ENCODE assay signal across 21 cellular contexts in the genomic region with DNA sequence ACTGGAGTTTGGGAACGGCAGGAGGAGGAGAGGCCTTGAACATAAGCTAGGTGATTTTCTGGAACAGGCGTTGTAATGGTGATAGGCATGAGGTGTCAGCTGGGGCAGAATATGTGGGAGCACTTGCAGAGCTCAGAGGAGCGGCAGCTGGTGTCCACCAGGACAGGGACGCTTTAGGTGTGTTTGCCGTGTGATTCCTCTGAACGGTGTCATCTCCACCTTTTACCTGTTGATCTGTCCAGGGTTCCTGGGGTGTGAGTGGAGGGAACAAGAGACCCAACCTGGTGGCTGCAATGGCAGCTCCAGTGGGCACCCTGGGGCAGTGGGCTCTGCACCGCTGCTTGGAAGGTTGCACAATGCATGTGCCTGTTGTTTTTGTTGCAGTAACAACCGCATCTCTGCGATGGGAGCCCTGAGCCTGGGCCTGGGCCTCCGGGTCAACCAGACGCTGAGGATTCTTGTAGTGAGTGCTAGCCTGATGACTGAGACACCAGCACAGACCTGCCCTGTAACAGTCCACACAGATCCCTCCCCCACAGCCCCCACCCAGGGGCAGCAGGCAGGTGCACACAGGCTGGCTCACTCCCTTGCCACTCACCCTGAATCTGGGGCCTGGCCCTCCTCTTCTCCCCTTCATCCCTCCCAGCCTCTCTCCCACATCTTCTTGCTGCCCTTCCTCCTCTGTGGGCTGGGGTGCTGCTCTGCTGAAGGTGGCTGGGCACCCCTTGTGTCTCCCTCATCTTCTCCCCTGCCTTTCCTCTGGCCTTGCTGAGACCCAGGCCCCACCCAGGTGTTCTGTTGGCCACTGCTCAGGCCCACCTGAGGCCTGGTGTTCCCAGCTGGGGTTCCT. TPM values are rescaled to one million over a fixed set of nuclear protein-coding genes. Genes with fewer than 3 reads are reported as not detected.
DNase-seq lines count a peak whose midpoint lies in the region; ATAC-seq, FAIRE-seq and TF ChIP-seq lines count a peak whose summit lies in the region.
"Had no signal": no experiment of that assay in that cellular context is flagged by ENCODE, and none has a peak within 500 bp of the region (broad histone marks: within the 10 kb centered on the region; RNA-seq: fewer than 3 reads in every experiment).

No MANE protein-coding gene starts in this region.

- H2BK120ac ChIP-seq in H1 (replicated peaks; ENCODE audit: low read depth, low read length) = no peak overlapping the region

- 95% methylated on average over 10 of the region's 11 CpGs; no CpG with 5 or more reads in 1 of the 2 experiments for WGBS in H1 (ENCODE audit: extremely low coverage in 1 of 2, insufficient coverage in 1 of 2, insufficient read length in 1 of 2, insufficient replicate concordance in 2 of 2, low coverage in 1 of 2, low lambda C conversion rate in 2 of 2, missing lambda C conversion rate in 1 of 2), 2 experiments

- H3K23me2 ChIP-seq in H1 (ENCODE audit: low read depth, low read length) = no peaks in the 10 kb centered on the region

- H3K36me3 Mint-ChIP-seq in GM23338 (ENCODE audit: low read depth) (no peaks in the 10 kb centered on the region; the same call in 2 of the 3 replicates), memory B cell (no peaks in the 10 kb centered on the region)
- H3K36me3 Mint-ChIP-seq: CD14-positive monocyte had no signal

- H3K9me3 ChIP-seq in BLaER1 treated with 17β-estradiol and CSF1 and Interleukin-3, amounts not matched to agents 10 nM and 100 nM (replicated peaks in 1 of 11) = no peaks in the 10 kb centered on the region
- H3K9me3 ChIP-seq in H1 (ENCODE audit: insufficient read depth in 2 of 2, low read depth in 1 of 2, low read length in 1 of 2) (no peaks in the 10 kb centered on the region), BE2C (no peaks in the 10 kb centered on the region)

- H3K79me2 ChIP-seq in GM23338 (replicated peaks; ENCODE audit: insufficient read depth) = no peaks in the 10 kb centered on the region
- H3K79me2 ChIP-seq in H1 (ENCODE audit: control insufficient read depth in 1 of 2, insufficient read depth in 2 of 2, low read length in 2 of 2) = no peaks in the 10 kb centered on the region

- peaks cover 32% of the 10 kb centered on the region for H3K4me1 Mint-ChIP-seq in GM23338
- peaks cover 14% of the 10 kb centered on the region for H3K4me1 Mint-ChIP-seq in memory B cell

- ATAC-seq in GM23338 = no peak
- no peak for ATAC-seq in memory B cell (ENCODE audit: low read depth)
- ATAC-seq in HG03520 (IDR thresholded peaks at IDR 0.05; ENCODE audit: unreplicated experiment) = no peak
- no peak for ATAC-seq in GM18502 (IDR thresholded peaks at IDR 0.05; ENCODE audit: poor library complexity, unreplicated experiment)

- H3K27ac Mint-ChIP-seq in GM23338 (no peak overlapping the region; the same call in 1 of the 2 replicates), memory B cell (no peak overlapping the region)

- TF ChIP-seq RAD21 in H1 (IDR thresholded peaks at IDR 0.05 in 1 of 2, conservative IDR thresholded peaks at IDR 0.05 in 1 of 2; ENCODE audit: low read depth in 2 of 2, low read length in 2 of 2) = no peak

- no peaks in the 10 kb centered on the region for H3F3A ChIP-seq in GM23338 (replicated peaks; ENCODE audit: low read depth)

- H2BK20ac ChIP-seq in H1 (ENCODE audit: low read length) = no peak overlapping the region; the same call in 1 of the 2 replicates

- POLR2A ChIA-PET in H1 (lab: Charles Lee; ENCODE audit: partially characterized antibody) = no interaction called here

- H3K9me3 Mint-ChIP-seq in GM23338 (no peaks in the 10 kb centered on the region), memory B cell (no peaks in the 10 kb centered on the region)
- H3K9me3 Mint-ChIP-seq: CD14-positive monocyte had no signal

- peak overlapping the region; percentile 82; the same call in 1 of the 2 replicates for H2AK5ac ChIP-seq in H1 (ENCODE audit: low read depth, low read length)

- no peak overlapping the region for H3K14ac ChIP-seq in H1 (ENCODE audit: insufficient read length)

- no peak for FAIRE-seq in H1 (lab: Jason Lieb, UNC)
- FAIRE-seq: G401.6 had no signal

- no peak for TF ChIP-seq EP300 in H1 (IDR thresholded peaks at IDR 0.05; ENCODE audit: borderline replicate concordance in 1 of 2, low read depth in 2 of 2, low read length in 2 of 2)

- H4K5ac ChIP-seq in H1 (ENCODE audit: insufficient read length, low read depth, low read length) = no peak overlapping the region

- H3K27me3 ChIP-seq in BLaER1 treated with 17β-estradiol and CSF1 and Interleukin-3, amounts not matched to agents 10 nM and 100 nM = no peaks in the 10 kb centered on the region
- no peaks in the 10 kb centered on the region for H3K27me3 ChIP-seq in GM23338 (ENCODE audit: insufficient read depth)
- H3K27me3 ChIP-seq in H1 (replicated peaks in 1 of 4; ENCODE audit: control insufficient read depth in 3 of 4, extremely low read depth in 1 of 4, insufficient read depth in 3 of 4, low read length in 3 of 4) = no peaks in the 10 kb centered on the region
- H3K27me3 ChIP-seq in BE2C = no peaks in the 10 kb centered on the region

- H3K9me2 ChIP-seq in GM23338 (ENCODE audit: insufficient read depth) = no peaks in the 10 kb centered on the region

- CTCF ChIA-PET in H1 (lab: Charles Lee; ENCODE audit: partially characterized antibody) = interaction anchor here (0.8 to 2.7 kb wide), 7 partner anchors 8 to 272 kb away, joined by 3 to 12 read pairs (median 3); a partner anchor contains a TSS

- H3K4me1 ChIP-seq in BLaER1 treated with 17β-estradiol and CSF1 and Interleukin-3, amounts not matched to agents 10 nM and 100 nM = peaks cover 23 to 61% (median 50%) of the 10 kb centered on the region in 10 experiments
- peaks cover 19% of the 10 kb centered on the region for H3K4me1 ChIP-seq in GM23338 (ENCODE audit: insufficient read depth)
- H3K4me1 ChIP-seq in H1 (replicated peaks in 1 of 4; ENCODE audit: control insufficient read depth in 3 of 4, insufficient read depth in 4 of 4, low read length in 3 of 4) = peaks cover 2 to 17% (median 12%) of the 10 kb centered on the region in 4 experiments; a peak in 5 of 7 replicates
- no peaks in the 10 kb centered on the region for H3K4me1 ChIP-seq in BE2C

- peak overlapping the region; percentile 71; the same call in 1 of the 2 replicates for H2BK12ac ChIP-seq in H1 (ENCODE audit: low read depth, low read length)

- H3K18ac ChIP-seq in H1 (ENCODE audit: extremely low read depth, low read length) = no peak overlapping the region; the same call in 1 of the 2 replicates

- no peak overlapping the region; the same call in 1 of the 2 replicates for H4K8ac ChIP-seq in H1 (ENCODE audit: extremely low read depth, insufficient read depth, low read length)

- H3K4me3 Mint-ChIP-seq in GM23338 (no peak overlapping the region), memory B cell (peak overlapping the region; percentile 37)

- H3K56ac ChIP-seq in H1 (replicated peaks; ENCODE audit: insufficient read length, low read depth, low read length) = no peak overlapping the region

- H2BK5ac ChIP-seq in H1 (ENCODE audit: low read depth, low read length) = no peak overlapping the region

- DNase-seq in GM23338 (ENCODE audit: low spot score) (no peak), H1 (ENCODE audit: low read depth in 1 of 2, low spot score in 2 of 2) (no peak), memory B cell (ENCODE audit: low spot score in 2 of 2) (no peak), BE2C (no peak), NCI-H226 (no peak)
- DNase-seq: DMS 273 treated with DMSO at 0.1 percent for 48 hours, GOT3, NCI-H1048, NCI-H1436, NCI-H1930, NCI-H345, NCI-H524 treated with DMSO at 0.1 percent for 48 hours, PC-9 had no signal

- 0 out of 22 replicates have a peak, but pooled peaks cover 0 to 2% (median 0%) of the 10 kb centered on the region in 11 experiments for H4K20me1 ChIP-seq in BLaER1 treated with 17β-estradiol and CSF1 and Interleukin-3, amounts not matched to agents 10 nM and 100 nM
- H4K20me1 ChIP-seq in GM23338 (replicated peaks; ENCODE audit: insufficient read depth) (no peaks in the 10 kb centered on the region), H1 (replicated peaks in 1 of 2; ENCODE audit: control insufficient read depth in 1 of 2, insufficient read depth in 2 of 2, low read length in 2 of 2) (no peaks in the 10 kb centered on the region)

- peak overlapping the region; percentile 70 to 88 (median 80) for H3K4me2 ChIP-seq in BLaER1 treated with 17β-estradiol and CSF1 and Interleukin-3, amounts not matched to agents 10 nM and 100 nM
- no peak overlapping the region for H3K4me2 ChIP-seq in GM23338
- no peak overlapping the region for H3K4me2 ChIP-seq in H1 (ENCODE audit: insufficient read depth in 1 of 2, low read depth in 2 of 2, low read length in 2 of 2)
- H3K4me2 ChIP-seq: PC-9 had no signal

- no peak for TF ChIP-seq POLR2A in H1 (IDR thresholded peaks at IDR 0.05; ENCODE audit: control extremely low read depth in 1 of 2, low read depth in 2 of 2, low read length in 2 of 2)

- peak overlapping the region in 1 of 10 experiments; percentile 30; a peak in 1 of 20 replicates for H3K4me3 ChIP-seq in BLaER1 treated with 17β-estradiol and CSF1 and Interleukin-3, amounts not matched to agents 10 nM and 100 nM
- H3K4me3 ChIP-seq in GM23338 = no peak overlapping the region
- H3K4me3 ChIP-seq in H1 (ENCODE audit: extremely low read depth in 1 of 4, insufficient read depth in 2 of 4, low read depth in 3 of 4, low read length in 4 of 4) = no peak overlapping the region
- H3K4me3 ChIP-seq in BE2C (ENCODE audit: low read depth, low read length) = no peak overlapping the region
- H3K4me3 ChIP-seq: PC-9 had no signal

- no peaks in the 10 kb centered on the region for H3K79me1 ChIP-seq in H1 (ENCODE audit: low read depth, low read length)

- peak overlapping the region in 1 of 11 experiments; percentile 26; a peak in 1 of 22 replicates for H3K9ac ChIP-seq in BLaER1 treated with 17β-estradiol and CSF1 and Interleukin-3, amounts not matched to agents 10 nM and 100 nM
- H3K9ac ChIP-seq in H1 (replicated peaks in 1 of 4; ENCODE audit: extremely low read depth in 1 of 4, low read depth in 3 of 4, low read length in 3 of 4) = no peak overlapping the region

- no peak for TF ChIP-seq CTCF in GM23338 (conservative IDR thresholded peaks at IDR 0.05; ENCODE audit: low read depth in 2 of 2)
- TF ChIP-seq CTCF in H1 (IDR thresholded peaks at IDR 0.05; ENCODE audit: control extremely low read depth in 1 of 3, insufficient read depth in 1 of 3, low read depth in 1 of 3, low read length in 3 of 3) = no peak
- no peak for TF ChIP-seq CTCF in BE2C (IDR thresholded peaks at IDR 0.05; ENCODE audit: low read depth, low read length)

- H4K91ac ChIP-seq in H1 (replicated peaks; ENCODE audit: insufficient read length, low read length) = peak overlapping the region; percentile 1

- no peak overlapping the region for H3K4ac ChIP-seq in H1 (replicated peaks; ENCODE audit: insufficient read length, low read depth, low read length)

- H3K23ac ChIP-seq in H1 (ENCODE audit: insufficient read length) = no peak overlapping the region

- H3K27me3 Mint-ChIP-seq in GM23338 (ENCODE audit: insufficient read depth, low read depth, poor library complexity) = peaks cover 24% of the 10 kb centered on the region
- peaks cover 27% of the 10 kb centered on the region for H3K27me3 Mint-ChIP-seq in memory B cell

- 0 out of 2 replicates have a peak overlapping the region, but pooled peaks have one; percentile 7 for H2AFZ ChIP-seq in GM23338
- H2AFZ ChIP-seq in H1 (ENCODE audit: low read length) = no peak overlapping the region
- H2AFZ ChIP-seq: PC-9 had no signal

- H2BK15ac ChIP-seq in H1 (ENCODE audit: low read length) = no peak overlapping the region

- H3K27ac ChIP-seq in BLaER1 treated with 17β-estradiol and CSF1 and Interleukin-3, amounts not matched to agents 10 nM and 100 nM = no peak overlapping the region
- H3K27ac ChIP-seq in GM23338 (ENCODE audit: low read depth) (no peak overlapping the region), H1 (ENCODE audit: low read depth, low read length) (no peak overlapping the region)
- H3K27ac ChIP-seq: PC-9, RWPE1 had no signal

- no peaks in the 10 kb centered on the region for H3K36me3 ChIP-seq in BLaER1 treated with 17β-estradiol and CSF1 and Interleukin-3, amounts not matched to agents 10 nM and 100 nM
- H3K36me3 ChIP-seq in GM23338 (ENCODE audit: insufficient read depth) (no peaks in the 10 kb centered on the region), H1 (ENCODE audit: control insufficient read depth in 2 of 4, insufficient read depth in 4 of 4, low read length in 3 of 4) (no peaks in the 10 kb centered on the region), BE2C (no peaks in the 10 kb centered on the region)

RNA-seq across cellular contexts. Expression of a gene that starts 9.2 kb away (rescaled TPM):
- total RNA-seq in GM23338 (2014; rRNA removed; shearing (Covaris generic)) = not detected in 2 replicates
- polyA plus RNA-seq in GM23338 (2016; fragmentation: Nextera tagmentation; extraction: Ambion mirVana) (not detected in 2 replicates), H1 (2011; rRNA removed) (0.03 TPM in 1 of 2 replicates, not detected in the other)
- total RNA-seq in H1 (2021; fragmentation: NEBNext Ultra II Directional; extraction: Animal tissue kit (Norgen Biotek cat#: 25700)) = not detected in 2 replicates
- polyA plus RNA-seq in H1 (2011; cell fraction: cytosol; rRNA removed) = 0.05 TPM
- 0.03 TPM for polyA plus RNA-seq in H1 (2011; cell fraction: nucleus; rRNA removed)
- polyA plus RNA-seq in H1 (2012, experiment 1 of 2) = not detected in 4 replicates
- not detected for polyA plus RNA-seq in H1 (2012, experiment 2 of 2)
- polyA plus RNA-seq in H1 (2013, experiment 1 of 2) = under 0.01 TPM
- not detected for polyA plus RNA-seq in H1 (2013, experiment 2 of 2)
- polyA minus RNA-seq in H1 (2011; rRNA and poly(A)+ RNA removed) = 0.10 TPM in 1 of 2 replicates, not detected in the other
- polyA minus RNA-seq in H1 (2011; cell fraction: cytosol; rRNA and poly(A)+ RNA removed) = not detected
- polyA minus RNA-seq in H1 (2011; cell fraction: nucleus; rRNA and poly(A)+ RNA removed) = not detected
- 0.23 TPM for polyA plus RNA-seq in BE2C (2012; ENCODE audit: insufficient read depth, insufficient read length, low read depth)
- total RNA-seq: A673, MCF 10A, PC-9 had no signal
- polyA plus RNA-seq: CD14-positive monocyte had no signal

RNA-seq across cellular contexts. Expression of a gene that starts 22.6 kb away (rescaled TPM):
- total RNA-seq in GM23338 (2014; rRNA removed; shearing (Covaris generic)) = 0.07 and 0.16 TPM in 2 replicates
- 0.09 and 0.44 TPM in 2 replicates for polyA plus RNA-seq in GM23338 (2016; fragmentation: Nextera tagmentation; extraction: Ambion mirVana)
- 0.27 TPM in 1 of 2 replicates, not detected in the other for total RNA-seq in H1 (2021; fragmentation: NEBNext Ultra II Directional; extraction: Animal tissue kit (Norgen Biotek cat#: 25700))
- 0.88 and 0.92 TPM in 2 replicates for polyA plus RNA-seq in H1 (2011; rRNA removed)
- 0.25 TPM for polyA plus RNA-seq in H1 (2011; cell fraction: cytosol; rRNA removed)
- 0.40 TPM for polyA plus RNA-seq in H1 (2011; cell fraction: nucleus; rRNA removed)
- 0.15 to 0.61 TPM (median 0.48 TPM) in 4 replicates for polyA plus RNA-seq in H1 (2012, experiment 1 of 2)
- 0.38 TPM for polyA plus RNA-seq in H1 (2012, experiment 2 of 2)
- polyA plus RNA-seq in H1 (2013, experiment 1 of 2) = 0.41 TPM
- polyA plus RNA-seq in H1 (2013, experiment 2 of 2) = 0.39 TPM
- 0.32 and 0.66 TPM in 2 replicates for polyA minus RNA-seq in H1 (2011; rRNA and poly(A)+ RNA removed)
- not detected for polyA minus RNA-seq in H1 (2011; cell fraction: cytosol; rRNA and poly(A)+ RNA removed)
- 1.2 TPM for polyA minus RNA-seq in H1 (2011; cell fraction: nucleus; rRNA and poly(A)+ RNA removed)
- 4.4 TPM for polyA plus RNA-seq in BE2C (2012; ENCODE audit: insufficient read depth, insufficient read length, low read depth)
- total RNA-seq: A673, MCF 10A, PC-9 had no signal
- polyA plus RNA-seq: CD14-positive monocyte had no signal

RNA-seq across cellular contexts. Expression of a gene that starts 40.0 kb away (rescaled TPM):
- not detected in 2 replicates for total RNA-seq in GM23338 (2014; rRNA removed; shearing (Covaris generic))
- polyA plus RNA-seq in GM23338 (2016; fragmentation: Nextera tagmentation; extraction: Ambion mirVana) = not detected in 2 replicates
- not detected in 2 replicates for total RNA-seq in H1 (2021; fragmentation: NEBNext Ultra II Directional; extraction: Animal tissue kit (Norgen Biotek cat#: 25700))
- polyA plus RNA-seq in H1 (2011; rRNA removed) = 0.09 and 0.16 TPM in 2 replicates
- 0.23 TPM for polyA plus RNA-seq in H1 (2011; cell fraction: cytosol; rRNA removed)
- 1.5 TPM for polyA plus RNA-seq in H1 (2011; cell fraction: nucleus; rRNA removed)
- 0.11 to 0.25 TPM (median 0.20 TPM) in 4 replicates for polyA plus RNA-seq in H1 (2012, experiment 1 of 2)
- polyA plus RNA-seq in H1 (2012, experiment 2 of 2) = 0.05 TPM
- polyA plus RNA-seq in H1 (2013, experiment 1 of 2) = 0.10 TPM
- 0.09 TPM for polyA plus RNA-seq in H1 (2013, experiment 2 of 2)
- polyA minus RNA-seq in H1 (2011; rRNA and poly(A)+ RNA removed) = 0.19 and 0.49 TPM in 2 replicates
- not detected for polyA minus RNA-seq in H1 (2011; cell fraction: cytosol; rRNA and poly(A)+ RNA removed)
- not detected for polyA minus RNA-seq in H1 (2011; cell fraction: nucleus; rRNA and poly(A)+ RNA removed)
- 11.2 TPM for polyA plus RNA-seq in BE2C (2012; ENCODE audit: insufficient read depth, insufficient read length, low read depth)
- polyA plus RNA-seq: CD14-positive monocyte had no signal

RNA-seq across cellular contexts. Expression of a gene that starts 53.0 kb away (rescaled TPM):
- 25.9 and 38.8 TPM in 2 replicates for total RNA-seq in GM23338 (2014; rRNA removed; shearing (Covaris generic))
- 20.4 and 21.8 TPM in 2 replicates for polyA plus RNA-seq in GM23338 (2016; fragmentation: Nextera tagmentation; extraction: Ambion mirVana)
- 16.2 and 16.9 TPM in 2 replicates for total RNA-seq in H1 (2021; fragmentation: NEBNext Ultra II Directional; extraction: Animal tissue kit (Norgen Biotek cat#: 25700))
- polyA plus RNA-seq in H1 (2011; rRNA removed) = 32.5 and 40.1 TPM in 2 replicates
- 32.0 TPM for polyA plus RNA-seq in H1 (2011; cell fraction: cytosol; rRNA removed)
- polyA plus RNA-seq in H1 (2011; cell fraction: nucleus; rRNA removed) = 35.8 TPM
- 8.4 to 24.4 TPM (median 15.6 TPM) in 4 replicates for polyA plus RNA-seq in H1 (2012, experiment 1 of 2)
- polyA plus RNA-seq in H1 (2012, experiment 2 of 2) = 16.3 TPM
- 21.9 TPM for polyA plus RNA-seq in H1 (2013, experiment 1 of 2)
- 20.4 TPM for polyA plus RNA-seq in H1 (2013, experiment 2 of 2)
- 11.5 and 14.1 TPM in 2 replicates for polyA minus RNA-seq in H1 (2011; rRNA and poly(A)+ RNA removed)
- polyA minus RNA-seq in H1 (2011; cell fraction: cytosol; rRNA and poly(A)+ RNA removed) = 8.6 TPM
- polyA minus RNA-seq in H1 (2011; cell fraction: nucleus; rRNA and poly(A)+ RNA removed) = 40.2 TPM
- 136 TPM for polyA plus RNA-seq in BE2C (2012; ENCODE audit: insufficient read depth, insufficient read length, low read depth)

Comparison
In these comparisons a context has a peak if more than half of its experiments do, and no peak if none do; other contexts are left out.
1. H3K4me2 ChIP-seq: peak in BLaER1 treated with 17β-estradiol and CSF1 and Interleukin-3, amounts not matched to agents 10 nM and 100 nM (11 of 11); none in GM23338 (single experiment) and H1 (0 of 2).